Comparison of ENCODE assay signal across 8 cellular contexts in the genomic region with DNA sequence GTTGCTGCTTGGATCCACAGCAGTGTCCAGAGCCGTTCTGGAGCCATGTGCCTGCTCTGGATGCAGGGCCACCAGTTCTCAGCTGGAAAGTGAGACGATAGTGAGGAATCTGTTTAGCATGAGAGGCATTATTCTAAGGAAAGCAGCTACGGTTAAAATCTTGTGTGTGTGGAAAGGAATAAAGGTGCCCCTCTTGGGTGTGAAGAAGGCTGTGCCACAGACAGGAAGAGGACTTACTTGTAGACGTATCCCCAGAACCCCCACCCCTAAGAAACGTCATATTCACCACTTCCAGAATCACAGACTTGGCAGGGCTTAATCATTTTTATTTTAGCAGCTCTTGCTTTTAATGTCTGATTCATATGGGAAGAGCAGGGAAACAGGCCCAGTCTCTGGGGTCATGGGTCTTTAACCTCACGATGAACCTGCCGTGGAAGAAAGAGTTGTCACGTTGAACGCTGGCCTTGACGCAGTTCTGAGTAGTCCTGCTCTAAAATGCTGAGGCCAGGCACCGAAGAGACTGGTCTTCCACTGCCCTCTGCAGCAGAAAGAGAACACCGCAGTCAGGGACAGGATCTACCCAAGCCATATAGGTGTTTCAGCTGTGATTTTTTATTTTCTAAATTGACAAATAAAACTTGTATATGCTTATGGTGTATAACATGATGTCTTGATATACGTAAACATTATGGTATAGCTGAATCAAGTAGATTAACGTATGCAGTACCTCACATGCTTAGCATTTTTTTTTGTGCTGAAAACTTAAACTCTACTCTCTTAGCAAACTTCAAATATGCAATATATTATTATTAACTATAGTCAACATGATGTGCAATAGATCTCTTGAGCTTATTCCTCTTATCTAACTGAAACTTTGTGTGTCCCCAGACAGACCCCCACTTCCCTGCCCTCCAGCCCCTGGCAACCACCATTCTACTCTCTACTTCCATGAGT. TPM values are rescaled to one million over a fixed set of nuclear protein-coding genes. Genes with fewer than 3 reads are reported as not detected.
A peak's percentile ranks its signal among the peaks of the same experiment; 100 is the strongest.
DNase-seq lines count a peak whose midpoint lies in the region; ATAC-seq and TF ChIP-seq lines count a peak whose summit lies in the region.

No MANE protein-coding gene starts in this region.

- peak; percentile 86 for ATAC-seq in GM21576 (IDR thresholded peaks at IDR 0.05; ENCODE audit: unreplicated experiment)
- ATAC-seq in T-cell (replicated peaks in 1 of 4): peak; percentile 71 to 93 (median 84)
- ATAC-seq in HG02610 (IDR thresholded peaks at IDR 0.05; ENCODE audit: unreplicated experiment): no peak

- H3K4me3 ChIP-seq in DOHH2 (ENCODE audit: low read length) (no peak overlapping the region), MM.1S (ENCODE audit: low read length) (no peak overlapping the region)

- H3K36me3 ChIP-seq in DOHH2 (ENCODE audit: control insufficient read depth, low read length) (no peaks in the 10 kb centered on the region), MM.1S (replicated peaks; ENCODE audit: insufficient read depth, low read length) (no peaks in the 10 kb centered on the region)

- H3K4me1 Mint-ChIP-seq in T-cell: peaks cover 9 to 13% (median 9%) of the 10 kb centered on the region in 3 donors

- H3K27ac Mint-ChIP-seq in T-cell: peak overlapping the region in 1 of 2 donors; percentile 17

- POLR2A ChIA-PET in T-cell (lab: Charles Lee): no interaction called here

- no peaks in the 10 kb centered on the region for H3K4me1 ChIP-seq in DOHH2 (ENCODE audit: control insufficient read depth, low read length)
- H3K4me1 ChIP-seq in MM.1S (ENCODE audit: low read length): no peaks in the 10 kb centered on the region

- H3F3A ChIP-seq in DOHH2 (ENCODE audit: control insufficient read depth, insufficient read depth) (no peaks in the 10 kb centered on the region), MM.1S (ENCODE audit: insufficient read depth, low read length) (no peaks in the 10 kb centered on the region)

- no peak overlapping the region for H3K27ac ChIP-seq in DOHH2 (ENCODE audit: low read depth, low read length)
- H3K27ac ChIP-seq in MM.1S (ENCODE audit: low read length): no peak overlapping the region

- H3K27me3 ChIP-seq in DOHH2 (ENCODE audit: control insufficient read depth, low read length): no peaks in the 10 kb centered on the region
- no peaks in the 10 kb centered on the region for H3K27me3 ChIP-seq in MM.1S (replicated peaks; ENCODE audit: insufficient read depth, low read length)

- TF ChIP-seq CTCF in DOHH2 (IDR thresholded peaks at IDR 0.05; ENCODE audit: low read depth, low read length, poor library complexity, severe bottlenecking) (peak; percentile 27), MM.1S (IDR thresholded peaks at IDR 0.05; ENCODE audit: low read length) (peak; percentile 38)

- H3K36me3 Mint-ChIP-seq in T-cell: no peaks in the 10 kb centered on the region

- H2AFZ ChIP-seq in MM.1S (ENCODE audit: low read length): no peak overlapping the region

- H3K4me2 ChIP-seq in DOHH2 (ENCODE audit: low read length) (no peak overlapping the region), MM.1S (ENCODE audit: low read depth, low read length) (no peak overlapping the region)

- no peaks in the 10 kb centered on the region for H3K79me2 ChIP-seq in DOHH2 (ENCODE audit: control insufficient read depth, low read length)
- H3K79me2 ChIP-seq in MM.1S (ENCODE audit: low read length): no peaks in the 10 kb centered on the region

- H3K9me2 ChIP-seq in DOHH2 (replicated peaks; ENCODE audit: control insufficient read depth, low read length): no peaks in the 10 kb centered on the region
- no peaks in the 10 kb centered on the region for H3K9me2 ChIP-seq in MM.1S (replicated peaks; ENCODE audit: insufficient read depth, low read length)

- H3K9me3 ChIP-seq in DOHH2 (ENCODE audit: control insufficient read depth, insufficient read depth, low read length) (no peaks in the 10 kb centered on the region), MM.1S (replicated peaks; ENCODE audit: insufficient read depth, low read length) (no peaks in the 10 kb centered on the region)

- peak; percentile 41 for DNase-seq in MM.1S
- DNase-seq in T-cell: peak in 21 of 34 experiments; percentile 3 to 50 (median 18)
- DNase-seq in brain pericyte (ENCODE audit: low read depth, low spot score): peak; percentile 27
- peak; percentile 81 for DNase-seq in iris pigment epithelial cell (ENCODE audit: low read depth)
- DNase-seq in stimulated activated CD4-positive, alpha-beta T cell treated with anti-CD3 and anti-CD28 coated beads, Interleukin-12 subunit alpha, Interleukin-12 subunit beta, amount 100 ng/mL, for 4 hours: peak; percentile 21

- H3K27me3 Mint-ChIP-seq in T-cell: peaks cover 2 to 14% of the 10 kb centered on the region in 2 donors

- no peaks in the 10 kb centered on the region for H3K9me3 Mint-ChIP-seq in T-cell

- peak overlapping the region; percentile 31 to 45 (median 34) for H3K4me3 Mint-ChIP-seq in T-cell

- CTCF ChIA-PET in T-cell (lab: Charles Lee): interaction anchor here in 1 of 2 donors (0.6 to 1.6 kb wide), 3 partner anchors 45 to 282 kb away, joined by 3 to 5 read pairs (median 4); no protein-coding TSS in a partner anchor

- H3K9ac ChIP-seq in MM.1S (ENCODE audit: low read length): no peak overlapping the region

- H4K20me1 ChIP-seq in DOHH2 (ENCODE audit: control insufficient read depth, insufficient read depth, low read depth, low read length) (no peaks in the 10 kb centered on the region), MM.1S (ENCODE audit: insufficient read depth, low read length) (no peaks in the 10 kb centered on the region)

RNA-seq across cellular contexts. Expression of a gene that starts 38.8 kb away (rescaled TPM):
- not detected for total RNA-seq in T-cell

Comparison
In these comparisons a context has a peak if more than half of its experiments do, and no peak if none do; other contexts are left out.
1. DNase-seq: peak in every context shown above with its lines; median percentile 81 in iris pigment epithelial cell; 41 in MM.1S; 27 in brain pericyte; 21 in stimulated activated CD4-positive, alpha-beta T cell treated with anti-CD3 and anti-CD28 coated beads, Interleukin-12 subunit alpha, Interleukin-12 subunit beta, amount 100 ng/mL, for 4 hours; 18 in T-cell.